25 cellular contexts compared by ENCODE assay signal in genomic region chr11:119521551-119521950, GRCh38.
"Had no signal": no experiment of that assay in that cellular context is flagged by ENCODE, and none has a peak within 500 bp of the region (broad histone marks: within the 10 kb centered on the region; RNA-seq: fewer than 3 reads in every experiment).

No MANE protein-coding gene starts in this region.

- H3K4me3 ChIP-seq: left lung, lower lobe of right lung, neural progenitor cell, pancreas, prostate gland, skin epidermis, stomach, testis, thyroid gland, transverse colon, uterus had no signal

- H3K27me3 ChIP-seq: neural progenitor cell, pancreas, testis, thyroid gland, transverse colon, uterus had no signal

- H3K27ac ChIP-seq: left lung, lower lobe of right lung, neural progenitor cell, pancreas, prostate gland, skin epidermis, stomach, testis, thyroid gland, transverse colon, uterus had no signal

- H3K27ac Mint-ChIP-seq: naive thymus-derived CD8-positive, alpha-beta T cell; nephron; neural progenitor cell had no signal

- H2AFZ ChIP-seq: neural progenitor cell had no signal

- H3K9me3 ChIP-seq: left lung, lower lobe of right lung, pancreas, prostate gland, stomach, testis, thyroid gland, transverse colon, uterus had no signal

- H3K4me1 Mint-ChIP-seq: nephron had no signal

- H3K4me2 ChIP-seq: neural progenitor cell had no signal

- H3K36me3 ChIP-seq: left lung, lower lobe of right lung, neural progenitor cell, pancreas, prostate gland, stomach, thyroid gland, transverse colon, uterus had no signal

- H3K9ac ChIP-seq: neural progenitor cell had no signal

- H3K36me3 Mint-ChIP-seq: naive thymus-derived CD8-positive, alpha-beta T cell; neural progenitor cell had no signal

- H3K4me3 Mint-ChIP-seq: naive thymus-derived CD8-positive, alpha-beta T cell; nephron; neural progenitor cell had no signal

- FAIRE-seq: keratinocyte, pancreas had no signal

- H3K4me1 ChIP-seq: lower lobe of right lung, neural progenitor cell, pancreas, prostate gland, stomach, testis, thyroid gland, transverse colon, uterus had no signal

- DNase-seq: hippocampal formation; left colon; left lung; lower lobe of right lung; mammary epithelial cell; mesenchymal stem cell; naive thymus-derived CD8-positive, alpha-beta T cell; pancreas; retina; right cardiac atrium; stimulated activated CD4-positive, alpha-beta T cell treated with anti-CD3 and anti-CD28 coated beads, Interleukin-12 subunit alpha, Interleukin-12 subunit beta, amount 100 ng/mL, for 4 hours; stimulated activated CD4-positive, alpha-beta T cell treated with anti-CD3 and anti-CD28 coated beads, Interleukin-15, amount 100 ng/mL, for 24 hours; stimulated activated CD4-positive, alpha-beta T cell treated with anti-CD3 and anti-CD28 coated beads, Interleukin-2, amount 100 ng/mL, for 24 hours; stimulated activated CD4-positive, alpha-beta T cell treated with anti-CD3 and anti-CD28 coated beads, Interleukin-4, amount 100 ng/mL, for 1 hour; stimulated activated naive CD4-positive, alpha-beta T cell treated with Interleukin-2 at 50 U/mL for 16 hours; stomach; testis; thyroid gland; transverse colon; uterus had no signal

- H3K9me3 Mint-ChIP-seq: naive thymus-derived CD8-positive, alpha-beta T cell; nephron had no signal
